Comparison of ENCODE assay signal across 2 cellular contexts in genomic region chr9:93088656-93089015, GRCh38.
TF ChIP-seq lines count a peak whose summit lies in the region.

No MANE protein-coding gene starts in this region.

TF ChIP-seq in SK-N-SH, 30 proteins besides CTCF, POLR2A, EP300 and RAD21 (continued from another document):
- TF ChIP-seq NRF1 (IDR thresholded peaks at IDR 0.05; ENCODE audit: low read depth, low read length), result no peak
- no peak for TF ChIP-seq RFX5 (IDR thresholded peaks at IDR 0.05; ENCODE audit: low read length)
- TF ChIP-seq GABPA (IDR thresholded peaks at IDR 0.05; ENCODE audit: low read depth), result no peak
- TF ChIP-seq FOXM1 (IDR thresholded peaks at IDR 0.05; ENCODE audit: low read depth), result no peak
- no peak for TF ChIP-seq PBX3 (IDR thresholded peaks at IDR 0.05)
- TF ChIP-seq MAX (IDR thresholded peaks at IDR 0.05; ENCODE audit: low read depth), result no peak
- TF ChIP-seq USF2 (IDR thresholded peaks at IDR 0.05; ENCODE audit: borderline replicate concordance, low read depth, low read length), result no peak
- no peak for TF ChIP-seq SIN3A (IDR thresholded peaks at IDR 0.05; ENCODE audit: borderline replicate concordance, low read depth, low read length)
- TF ChIP-seq FOSL2 (IDR thresholded peaks at IDR 0.05; ENCODE audit: borderline replicate concordance, low read depth), result no peak
- TF ChIP-seq TCF12 (IDR thresholded peaks at IDR 0.05), result no peak
- TF ChIP-seq ZBTB33 (IDR thresholded peaks at IDR 0.05; ENCODE audit: borderline replicate concordance, low read depth), result no peak
- no peak for TF ChIP-seq JUND (IDR thresholded peaks at IDR 0.05)
- TF ChIP-seq TEAD4 (IDR thresholded peaks at IDR 0.05; ENCODE audit: borderline replicate concordance, insufficient read depth), result no peak
- TF ChIP-seq FOXJ3 (CRISPR knock-in tag; IDR thresholded peaks at IDR 0.05), result no peak

TF ChIP-seq in SK-N-SH treated with all-trans-retinoic acid at 6 μM for 48 hours, 23 proteins besides CTCF, POLR2A, EP300 and RAD21 (continued from another document):
- TF ChIP-seq CSRNP3 (CRISPR knock-in tag; IDR thresholded peaks at IDR 0.05) (no peak), ZNF565 (CRISPR knock-in tag; conservative IDR thresholded peaks at IDR 0.05; ENCODE audit: low read depth) (no peak), CREB5 (CRISPR knock-in tag; IDR thresholded peaks at IDR 0.05; ENCODE audit: low read depth) (no peak), ZNF70 (CRISPR knock-in tag; IDR thresholded peaks at IDR 0.05) (no peak), TOX (CRISPR knock-in tag; IDR thresholded peaks at IDR 0.05; ENCODE audit: borderline replicate concordance) (no peak), SNAI2 (CRISPR knock-in tag; IDR thresholded peaks at IDR 0.05) (no peak), ESRRG (CRISPR knock-in tag; IDR thresholded peaks at IDR 0.05) (no peak), PATZ1 (CRISPR knock-in tag; IDR thresholded peaks at IDR 0.05; ENCODE audit: borderline replicate concordance) (no peak), ZFP3 (CRISPR knock-in tag; IDR thresholded peaks at IDR 0.05) (no peak), OSR1 (CRISPR knock-in tag; IDR thresholded peaks at IDR 0.05) (no peak), BACH2 (CRISPR knock-in tag; IDR thresholded peaks at IDR 0.05; ENCODE audit: borderline replicate concordance) (no peak)
